In genomic region chr14:59254911-59255545, GRCh38 we compare ENCODE assay signal across 1 cellular context.
TF ChIP-seq lines count a peak whose summit lies in the region.

No MANE protein-coding gene starts in this region.

TF ChIP-seq in GM23338, 12 proteins besides CTCF, POLR2A, EP300 and RAD21 (continued from another document):
- TF ChIP-seq ZNF462 (CRISPR knock-in tag; IDR thresholded peaks at IDR 0.05) (no peak), POLR2AphosphoS5 (IDR thresholded peaks at IDR 0.05; ENCODE audit: low read depth) (no peak), CREB1 (CRISPR knock-in tag; IDR thresholded peaks at IDR 0.05; ENCODE audit: low read depth) (no peak)
